8 cellular contexts compared by ENCODE assay signal in genomic region chr12:13100882-13101769, GRCh38. TPM values are rescaled to one million over a fixed set of nuclear protein-coding genes. Genes with fewer than 3 reads are reported as not detected.
DNase-seq lines count a peak whose midpoint lies in the region; ATAC-seq and TF ChIP-seq lines count a peak whose summit lies in the region.

No MANE protein-coding gene starts in this region.

- H3K4me3 ChIP-seq in GM12864 (ENCODE audit: low read depth, low read length) (peak overlapping the region; percentile 54), NB4 (ENCODE audit: low read depth, low read length) (peak overlapping the region; percentile 68), right cardiac atrium (ENCODE audit: low read length) (peak overlapping the region; percentile 23), rectal smooth muscle tissue (ENCODE audit: low read length) (peak overlapping the region; percentile 54), vagina (peak overlapping the region; percentile 55 to 60)

- H3K27me3 ChIP-seq in right cardiac atrium (ENCODE audit: control insufficient read depth, insufficient read depth) (no peaks in the 10 kb centered on the region), rectal smooth muscle tissue (ENCODE audit: control insufficient read depth, insufficient read depth, low read length) (no peaks in the 10 kb centered on the region), vagina (no peaks in the 10 kb centered on the region)

- no peaks in the 10 kb centered on the region for H3K9me3 ChIP-seq in T-helper 17 cell (ENCODE audit: control insufficient read depth, low read length, poor library complexity, severe bottlenecking)
- H3K9me3 ChIP-seq in right cardiac atrium (ENCODE audit: control insufficient read depth, low read length): no peaks in the 10 kb centered on the region
- H3K9me3 ChIP-seq in vagina: no peaks in the 10 kb centered on the region

- peak overlapping the region; percentile 95 for H3K27ac Mint-ChIP-seq in T-helper 17 cell

- H3K9ac ChIP-seq in rectal smooth muscle tissue (ENCODE audit: low read length): peak overlapping the region; percentile 47

- H3K36me3 Mint-ChIP-seq in T-helper 17 cell (ENCODE audit: low read depth): peaks cover 2% of the 10 kb centered on the region

- H3K4me1 ChIP-seq in right cardiac atrium (ENCODE audit: control insufficient read depth, insufficient read depth, low read length) (peaks cover 13% of the 10 kb centered on the region), rectal smooth muscle tissue (ENCODE audit: control insufficient read depth, insufficient read depth, low read length) (peaks cover 14% of the 10 kb centered on the region), vagina (peaks cover 70% of the 10 kb centered on the region)

- 2% methylated on average over 79 of the region's 79 CpGs for WGBS in right cardiac atrium

- H3K27ac ChIP-seq in angular gyrus (ENCODE audit: low read depth, low read length) (peak overlapping the region; percentile 95), right cardiac atrium (ENCODE audit: low read length) (peak overlapping the region; percentile 97), rectal smooth muscle tissue (ENCODE audit: low read depth, low read length) (peak overlapping the region; percentile 77), vagina (peak overlapping the region; percentile 96)

- no peak for TF ChIP-seq CTCF in GM12864 (IDR thresholded peaks at IDR 0.05; ENCODE audit: low read depth, low read length, missing control alignments)
- no peak for TF ChIP-seq CTCF in NB4 (IDR thresholded peaks at IDR 0.05; ENCODE audit: low read depth, low read length)
- TF ChIP-seq CTCF in vagina (IDR thresholded peaks at IDR 0.05): no peak

- TF ChIP-seq POLR2A in NB4 (IDR thresholded peaks at IDR 0.05; ENCODE audit: extremely low read depth, insufficient read length): peak; percentile 43
- TF ChIP-seq POLR2A in vagina (IDR thresholded peaks at IDR 0.05): no peak

- intact Hi-C loops in right cardiac atrium (cut with DNase I): loop anchor here in 3 of 4 donors (5.0 to 10.0 kb wide), 3 partner anchors 46 to 96 kb away; partner anchors contain the start of gene EMP1 (in 1 of the 3)
- intact Hi-C loops in vagina (cut with DNase I): loop anchor here (2.0 kb wide), 1 partner anchor 96 kb away; the partner anchor contains the start of gene EMP1

- DNase-seq in GM12864 (ENCODE audit: low read depth): no peak
- peak; percentile 96 for DNase-seq in NB4 (ENCODE audit: low read depth)
- DNase-seq in T-helper 17 cell: peak; percentile 89 to 95 (median 92)
- peak; percentile 96 to 97 (median 97) for DNase-seq in right cardiac atrium
- peak in 1 of 2 donors; percentile 96 for DNase-seq in vagina (ENCODE audit: extremely low spot score in 2 of 2)

- peaks cover 4% of the 10 kb centered on the region for H3K27me3 Mint-ChIP-seq in T-helper 17 cell

- H3K36me3 ChIP-seq in rectal smooth muscle tissue (ENCODE audit: control insufficient read depth, insufficient read depth, low read length) (no peaks in the 10 kb centered on the region), vagina (no peaks in the 10 kb centered on the region)

- H3K4me1 Mint-ChIP-seq in T-helper 17 cell: peaks cover 43% of the 10 kb centered on the region

- ATAC-seq in HG02571 (IDR thresholded peaks at IDR 0.05; ENCODE audit: unreplicated experiment): peak; percentile 92
- peak; percentile 91 for ATAC-seq in T-helper 17 cell
- ATAC-seq in right cardiac atrium: peak; percentile 91 to 93

- peak overlapping the region; percentile 86 for H3K4me3 Mint-ChIP-seq in T-helper 17 cell

RNA-seq across cellular contexts. Expression of gene GSG1, which starts 2.3 kb away (rescaled TPM):
- total RNA-seq in T-helper 17 cell (not detected), right cardiac atrium (not detected), vagina (not detected)
- 0.07 TPM for polyA plus RNA-seq in right cardiac atrium

RNA-seq across cellular contexts. Expression of gene FAM234B, which starts 56.9 kb away (rescaled TPM):
- total RNA-seq in T-helper 17 cell: 1 to 10 TPM; 1.9 to 2.5 TPM
- total RNA-seq in right cardiac atrium: 1 to 10 TPM; 3.4 to 4.6 (median 4.1) TPM
- polyA plus RNA-seq in right cardiac atrium: 1.1 TPM
- 11.0 TPM for total RNA-seq in vagina
